22 cellular contexts compared by ENCODE assay signal in the genomic region with DNA sequence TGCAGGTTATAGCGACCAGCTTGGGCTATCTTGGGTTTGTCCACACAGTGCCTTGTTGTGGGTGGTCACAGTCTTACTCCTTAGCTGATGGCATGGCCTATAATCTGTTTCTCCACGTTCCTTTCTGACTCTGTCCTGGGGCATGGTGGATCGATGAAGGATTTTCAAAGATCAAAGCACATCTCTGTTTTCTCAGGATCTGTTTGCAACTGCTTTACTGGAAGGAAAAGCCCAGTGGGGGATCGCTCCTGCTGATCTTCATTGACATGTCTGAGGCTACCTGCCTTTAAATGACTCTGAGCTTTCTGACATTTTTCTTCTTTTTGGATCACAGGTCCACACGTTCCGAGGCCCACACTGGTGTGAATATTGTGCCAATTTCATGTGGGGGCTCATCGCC.
DNase-seq lines count a peak whose midpoint lies in the region; ATAC-seq, FAIRE-seq and TF ChIP-seq lines count a peak whose summit lies in the region.
"Had no signal": no experiment of that assay in that cellular context is flagged by ENCODE, and none has a peak within 500 bp of the region (broad histone marks: within the 10 kb centered on the region; RNA-seq: fewer than 3 reads in every experiment).

No MANE protein-coding gene starts in this region.

- no peaks in the 10 kb centered on the region for H3K27me3 ChIP-seq in H9 (ENCODE audit: insufficient read depth, low read length)
- no peaks in the 10 kb centered on the region for H3K27me3 ChIP-seq in astrocyte (ENCODE audit: insufficient read depth, low read length)
- H3K27me3 ChIP-seq in trophoblast cell (ENCODE audit: insufficient read depth, low read length) = no peaks in the 10 kb centered on the region
- H3K27me3 ChIP-seq: BLaER1 treated with 17β-estradiol and CSF1 and Interleukin-3, amounts not matched to agents 10 nM and 100 nM; MG63 had no signal

- H3K4me3 Mint-ChIP-seq in H9 = peak overlapping the region in 1 of 2 experiments; percentile 43; a peak in 1 of 5 replicates
- no peak overlapping the region for H3K4me3 Mint-ChIP-seq in astrocyte (ENCODE audit: unreplicated experiment)
- H3K4me3 Mint-ChIP-seq: CD4-positive, alpha-beta memory T cell had no signal

- H3K4me2 ChIP-seq in H9 (ENCODE audit: insufficient read depth, insufficient read length, low read length) = no peak overlapping the region
- no peak overlapping the region for H3K4me2 ChIP-seq in astrocyte (ENCODE audit: low read length)
- H3K4me2 ChIP-seq in trophoblast cell (ENCODE audit: low read length) = no peak overlapping the region
- H3K4me2 ChIP-seq: BLaER1 treated with 17β-estradiol and CSF1 and Interleukin-3, amounts not matched to agents 10 nM and 100 nM had no signal

- no peak overlapping the region for H2BK5ac ChIP-seq in H9 (ENCODE audit: insufficient read length, low read length)
- H2BK5ac ChIP-seq in trophoblast cell (ENCODE audit: low read depth, low read length, poor library complexity) = peak overlapping the region; percentile 21

- H2BK20ac ChIP-seq in H9 (ENCODE audit: low read depth, low read length, poor library complexity, severe bottlenecking) = no peak overlapping the region

- H3K14ac ChIP-seq in H9 (ENCODE audit: insufficient read depth, low read length) = no peak overlapping the region
- peak overlapping the region; percentile 24 for H3K14ac ChIP-seq in trophoblast cell (ENCODE audit: low read length)

- no peak overlapping the region for H3K27ac ChIP-seq in H9 (ENCODE audit: insufficient read length, low read depth, low read length)
- no peak overlapping the region for H3K27ac ChIP-seq in astrocyte (ENCODE audit: low read depth, low read length)
- no peak overlapping the region for H3K27ac ChIP-seq in trophoblast cell (ENCODE audit: low read depth, low read length)
- H3K27ac ChIP-seq: BLaER1 treated with 17β-estradiol and CSF1 and Interleukin-3, amounts not matched to agents 10 nM and 100 nM had no signal

- H3K56ac ChIP-seq in H9 (ENCODE audit: insufficient read length, low read depth, low read length) = no peak overlapping the region

- DNase-seq in H9 (peak; percentile 55), astrocyte (ENCODE audit: low read depth) (no peak), iPS-NIHi7 (ENCODE audit: extremely low spot score) (peak; percentile 48), trophoblast cell (no peak), AG20443 (ENCODE audit: low spot score) (no peak), hippocampal formation (lab: John Stamatoyannopoulos, UW) (no peak)
- DNase-seq in stimulated activated CD4-positive, alpha-beta T cell treated with anti-CD3 and anti-CD28 coated beads, Interleukin-4, amount 100 ng/mL, for 24 hours = no peak
- DNase-seq: Caco-2; CD4-positive, alpha-beta memory T cell; DMS 273 treated with DMSO at 0.1 percent for 48 hours; GOT3; MG63; NCI-H2227 treated with DMSO at 0.1 percent for 48 hours; NCI-H510A had no signal

- H3K36me3 ChIP-seq in astrocyte (ENCODE audit: insufficient read depth, low read length) (no peaks in the 10 kb centered on the region), trophoblast cell (ENCODE audit: control insufficient read depth in 1 of 2, insufficient read depth in 2 of 2, low read length in 2 of 2) (peaks cover 0 to 10% of the 10 kb centered on the region in 2 experiments)
- H3K36me3 ChIP-seq: BLaER1 treated with 17β-estradiol and CSF1 and Interleukin-3, amounts not matched to agents 10 nM and 100 nM; MG63 had no signal

- no CpG with 5 or more reads among the region's 7 CpGs for WGBS in H9 (ENCODE audit: extremely low coverage, insufficient read length, low lambda C conversion rate)
- WGBS in trophoblast cell (ENCODE audit: extremely low coverage, insufficient coverage, insufficient read length) = no CpG with 5 or more reads among the region's 7 CpGs

- H3K79me2 ChIP-seq in H9 (ENCODE audit: insufficient read depth, low read length) (no peaks in the 10 kb centered on the region), astrocyte (ENCODE audit: insufficient read depth, low read length) (no peaks in the 10 kb centered on the region), trophoblast cell (ENCODE audit: control insufficient read depth, insufficient read depth, low read length, poor library complexity) (no peaks in the 10 kb centered on the region)

- H2AFZ ChIP-seq in H9 (ENCODE audit: low read length) = no peak overlapping the region
- H2AFZ ChIP-seq in astrocyte (ENCODE audit: low read depth, low read length) = no peak overlapping the region
- no peak overlapping the region for H2AFZ ChIP-seq in trophoblast cell (ENCODE audit: insufficient read depth, low read length, poor library complexity)

- no peaks in the 10 kb centered on the region for H3K9me3 Mint-ChIP-seq in H9
- H3K9me3 Mint-ChIP-seq in astrocyte (ENCODE audit: unreplicated experiment) = peaks cover 1% of the 10 kb centered on the region
- H3K9me3 Mint-ChIP-seq: CD4-positive, alpha-beta memory T cell had no signal

- H3K9ac ChIP-seq in H9 (ENCODE audit: extremely low read depth, insufficient read length, low read length) (no peak overlapping the region), astrocyte (ENCODE audit: low read length) (no peak overlapping the region), trophoblast cell (ENCODE audit: low read length) (no peak overlapping the region)
- H3K9ac ChIP-seq: BLaER1 treated with 17β-estradiol and CSF1 and Interleukin-3, amounts not matched to agents 10 nM and 100 nM had no signal

- H4K91ac ChIP-seq in H9 (ENCODE audit: insufficient read length, low read depth, low read length) (no peak overlapping the region), trophoblast cell (ENCODE audit: low read depth, low read length) (peak overlapping the region; percentile 46)

- ATAC-seq in HG03159 (IDR thresholded peaks at IDR 0.05; ENCODE audit: unreplicated experiment) = no peak
- ATAC-seq: K562, Panc1, SK-N-SH treated with all-trans-retinoic acid at 6 μM for 48 hours had no signal

- H4K5ac ChIP-seq in H9 (ENCODE audit: insufficient read length, low read depth, low read length) = no peak overlapping the region

- no peaks in the 10 kb centered on the region for H3K36me3 Mint-ChIP-seq in H9 (ENCODE audit: insufficient read depth in 1 of 3, low read depth in 3 of 3)
- H3K36me3 Mint-ChIP-seq in astrocyte (ENCODE audit: low read depth, unreplicated experiment) = peaks cover 4% of the 10 kb centered on the region
- H3K36me3 Mint-ChIP-seq: CD4-positive, alpha-beta memory T cell had no signal

- H3K9me3 ChIP-seq in H9 (ENCODE audit: control insufficient read depth, low read depth, low read length) = no peaks in the 10 kb centered on the region
- H3K9me3 ChIP-seq in astrocyte (ENCODE audit: insufficient read depth, low read depth, low read length) = no peaks in the 10 kb centered on the region
- H3K9me3 ChIP-seq in trophoblast cell (ENCODE audit: insufficient read depth, low read depth, low read length) = no peaks in the 10 kb centered on the region
- H3K9me3 ChIP-seq: BLaER1 treated with 17β-estradiol and CSF1 and Interleukin-3, amounts not matched to agents 10 nM and 100 nM; MG63 had no signal

- H2BK120ac ChIP-seq in H9 (ENCODE audit: low read depth, low read length, poor library complexity, severe bottlenecking) (no peak overlapping the region), trophoblast cell (ENCODE audit: insufficient read depth, low read length, poor library complexity) (peak overlapping the region; percentile 10)

- H3K23me2 ChIP-seq in H9 (ENCODE audit: insufficient read length, low read depth, low read length, poor library complexity, severe bottlenecking) = no peaks in the 10 kb centered on the region

- H3K27me3 Mint-ChIP-seq in H9 (ENCODE audit: low read depth) = peaks cover 21% of the 10 kb centered on the region
- H3K27me3 Mint-ChIP-seq in astrocyte (ENCODE audit: low read depth, unreplicated experiment) = no peaks in the 10 kb centered on the region
- H3K27me3 Mint-ChIP-seq: CD4-positive, alpha-beta memory T cell had no signal

- H4K12ac ChIP-seq in trophoblast cell (ENCODE audit: low read depth, low read length) = no peak overlapping the region

- H3K4me1 Mint-ChIP-seq in H9 (peaks cover 15 to 17% of the 10 kb centered on the region in 2 experiments), astrocyte (ENCODE audit: low read depth, unreplicated experiment) (peaks cover 11% of the 10 kb centered on the region)
- H3K4me1 Mint-ChIP-seq: CD4-positive, alpha-beta memory T cell had no signal

- H3K4me1 ChIP-seq in H9 (ENCODE audit: insufficient read depth, low read length) (peaks cover 5% of the 10 kb centered on the region; the same call in 1 of the 2 replicates), astrocyte (ENCODE audit: insufficient read depth, low read length) (peaks cover under 1% of the 10 kb centered on the region), trophoblast cell (ENCODE audit: control insufficient read depth in 1 of 2, insufficient read depth in 2 of 2, low read length in 2 of 2) (peaks cover 5 to 9% of the 10 kb centered on the region in 2 experiments)
- H3K4me1 ChIP-seq: BLaER1 treated with 17β-estradiol and CSF1 and Interleukin-3, amounts not matched to agents 10 nM and 100 nM had no signal

- FAIRE-seq in astrocyte (lab: Jason Lieb, UNC) = no peak
- FAIRE-seq: G401.6, GM12892, HepG2, K562 had no signal

- H2BK15ac ChIP-seq in H9 (ENCODE audit: low read depth, low read length) = no peak overlapping the region

- H3K4me3 ChIP-seq in astrocyte (ENCODE audit: insufficient read depth, low read depth, low read length) (no peak overlapping the region), trophoblast cell (ENCODE audit: low read depth, low read length) (no peak overlapping the region)
- H3K4me3 ChIP-seq: BLaER1 treated with 17β-estradiol and CSF1 and Interleukin-3, amounts not matched to agents 10 nM and 100 nM; K562; MG63 had no signal

- H3K18ac ChIP-seq in H9 (ENCODE audit: insufficient read length, low read depth, low read length) = no peak overlapping the region
- H3K18ac ChIP-seq in trophoblast cell (ENCODE audit: low read length) = peak overlapping the region; percentile 43

- no peak overlapping the region for H3K4ac ChIP-seq in H9 (ENCODE audit: low read depth, low read length)
- H3K4ac ChIP-seq in trophoblast cell (ENCODE audit: low read depth, low read length) = no peak overlapping the region

- H3K27ac Mint-ChIP-seq in H9 (peak overlapping the region in 1 of 3 experiments; percentile 27; a peak in 1 of 7 replicates), astrocyte (ENCODE audit: unreplicated experiment) (peak overlapping the region; percentile 4)
- H3K27ac Mint-ChIP-seq: CD4-positive, alpha-beta memory T cell had no signal

- no peak overlapping the region for H3K23ac ChIP-seq in H9 (ENCODE audit: insufficient read length, low read depth, low read length)
- H3K23ac ChIP-seq in trophoblast cell (ENCODE audit: low read length) = no peak overlapping the region

- no peak overlapping the region for H3T11ph ChIP-seq in H9 (ENCODE audit: low read length)

- H2BK12ac ChIP-seq in H9 (ENCODE audit: insufficient read length, low read depth, low read length) = no peak overlapping the region
- peak overlapping the region; percentile 10 for H2BK12ac ChIP-seq in trophoblast cell (ENCODE audit: low read length)

- TF ChIP-seq CTCF in H9 (conservative IDR thresholded peaks at IDR 0.05) (no peak), astrocyte (IDR thresholded peaks at IDR 0.05; ENCODE audit: insufficient read depth, low read depth, low read length) (no peak)

- H2AK5ac ChIP-seq in H9 (ENCODE audit: insufficient read length, low read length) (no peak overlapping the region), trophoblast cell (ENCODE audit: low read length) (peak overlapping the region; percentile 18)

- no peak overlapping the region for H4K8ac ChIP-seq in H9 (replicated peaks; ENCODE audit: insufficient read length, low read depth, low read length)
- peak overlapping the region; percentile 26 for H4K8ac ChIP-seq in trophoblast cell (ENCODE audit: low read depth, low read length)

- no peaks in the 10 kb centered on the region for H4K20me1 ChIP-seq in H9 (ENCODE audit: control insufficient read depth, insufficient read depth, insufficient read length)
- no peaks in the 10 kb centered on the region for H4K20me1 ChIP-seq in astrocyte (ENCODE audit: insufficient read depth, low read length)
- H4K20me1 ChIP-seq: BLaER1 treated with 17β-estradiol and CSF1 and Interleukin-3, amounts not matched to agents 10 nM and 100 nM had no signal

- H3K79me1 ChIP-seq in H9 (ENCODE audit: insufficient read depth, low read depth, low read length, poor library complexity, severe bottlenecking) (no peaks in the 10 kb centered on the region), trophoblast cell (ENCODE audit: low read length) (peaks cover 9% of the 10 kb centered on the region)

Comparison
In these comparisons a context has a peak if more than half of its experiments do, and no peak if none do; other contexts are left out.
1. DNase-seq: peak in H9 (single experiment) and iPS-NIHi7 (single experiment); none in astrocyte (single experiment), trophoblast cell (0 of 2), AG20443 (single experiment), hippocampal formation (0 of 2) and stimulated activated CD4-positive, alpha-beta T cell treated with anti-CD3 and anti-CD28 coated beads, Interleukin-4, amount 100 ng/mL, for 24 hours (single experiment).